Comparison of ENCODE assay signal across 8 cellular contexts in the genomic region with DNA sequence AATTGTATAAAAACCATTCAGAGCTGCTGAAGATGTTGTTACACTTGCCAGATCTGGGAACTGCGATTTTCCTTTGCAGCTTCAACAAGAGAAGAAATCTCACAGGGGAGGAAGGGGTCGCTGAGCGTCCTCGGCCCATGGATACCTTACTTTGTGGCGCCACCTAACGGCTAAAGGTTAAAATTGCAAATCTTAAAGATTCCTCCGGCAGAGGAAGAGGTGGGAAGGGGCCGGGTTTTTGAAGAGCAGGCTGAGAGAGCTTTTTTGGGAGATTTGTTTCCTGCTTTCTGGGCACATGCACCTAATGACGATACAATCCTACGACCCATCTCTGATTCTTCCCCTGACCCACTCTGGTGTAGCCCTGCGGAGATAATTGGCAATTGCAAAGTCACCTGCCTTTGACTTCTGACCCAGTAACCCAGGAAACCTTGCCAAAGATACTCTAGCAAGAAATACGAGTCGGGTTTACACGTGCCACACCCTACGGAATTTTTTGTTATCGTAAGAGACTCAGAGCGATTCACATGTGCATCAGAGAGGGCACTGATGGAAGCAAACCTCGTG. TPM values are rescaled to one million over a fixed set of nuclear protein-coding genes. Genes with fewer than 3 reads are reported as not detected.
DNase-seq lines count a peak whose midpoint lies in the region; ATAC-seq and FAIRE-seq lines count a peak whose summit lies in the region.

No MANE protein-coding gene starts in this region.

- DNase-seq in DMS153 (lab: John Stamatoyannopoulos, UW) (peak; percentile 1), HT1080 (ENCODE audit: low read depth) (peak; percentile 8), RPMI8226 (peak; percentile 29), cerebellar cortex (ENCODE audit: low spot score) (peak; percentile 76), lung microvascular endothelial cell (ENCODE audit: low read depth in 2 of 2) (peak; percentile 19 to 21), urothelium cell line (ENCODE audit: low spot score) (peak; percentile 58), GM19240 (ENCODE audit: insufficient read length, low spot score) (no peak)

- no peak for ATAC-seq in HG03159 (IDR thresholded peaks at IDR 0.05; ENCODE audit: unreplicated experiment)

- no peak for FAIRE-seq in urothelium cell line (lab: Jason Lieb, UNC)

RNA-seq across cellular contexts. Expression of gene CHRNA7, which starts 55.4 kb away (rescaled TPM):
- total RNA-seq in HT1080 (2014; rRNA removed; shearing (Covaris generic)) = 2.0 TPM in 2 replicates
- polyA plus RNA-seq in HT1080 (2015; cell fraction: cytosol; rRNA removed) = 0.90 and 1.6 TPM in 2 replicates
- 1.9 and 2.6 TPM in 2 replicates for polyA plus RNA-seq in HT1080 (2015; cell fraction: nucleus; rRNA removed)
- total RNA-seq in lung microvascular endothelial cell = 0.65 TPM in 1 of 2 replicates, not detected in the other
